Comparison of ENCODE assay signal across 17 cellular contexts in genomic region chr10:4882704-4883078, GRCh38. TPM values are rescaled to one million over a fixed set of nuclear protein-coding genes. Genes with fewer than 3 reads are reported as not detected.
DNase-seq lines count a peak whose midpoint lies in the region; ATAC-seq and TF ChIP-seq lines count a peak whose summit lies in the region.
"Had no signal": no experiment of that assay in that cellular context is flagged by ENCODE, and none has a peak within 500 bp of the region (broad histone marks: within the 10 kb centered on the region; RNA-seq: fewer than 3 reads in every experiment).

No MANE protein-coding gene starts in this region.

- H3K27ac ChIP-seq in BLaER1: peak overlapping the region; percentile 25; the same call in 1 of the 2 replicates
- no peak overlapping the region for H3K27ac ChIP-seq in GM23248
- 0 out of 2 replicates have a peak overlapping the region, but pooled peaks have one; percentile 12 for H3K27ac ChIP-seq in SJSA1
- H3K27ac ChIP-seq in smooth muscle cell (ENCODE audit: low read depth): peak overlapping the region; percentile 63
- H3K27ac ChIP-seq: KMS-11 had no signal

- H3K4me1 ChIP-seq in BLaER1 (peaks cover 51% of the 10 kb centered on the region), GM23248 (ENCODE audit: insufficient read depth) (peaks cover 8% of the 10 kb centered on the region; the same call in 1 of the 2 replicates), SJSA1 (replicated peaks) (peaks cover 5% of the 10 kb centered on the region; the same call in 1 of the 2 replicates), smooth muscle cell (ENCODE audit: low read depth) (peaks cover 7% of the 10 kb centered on the region)

- no peak overlapping the region for H3K4me3 ChIP-seq in BLaER1
- H3K4me3 ChIP-seq in GM23248: no peak overlapping the region
- no peak overlapping the region for H3K4me3 ChIP-seq in SJSA1
- H3K4me3 ChIP-seq in smooth muscle cell: no peak overlapping the region
- H3K4me3 ChIP-seq: A549 had no signal

- no peaks in the 10 kb centered on the region for H3K27me3 ChIP-seq in BLaER1
- no peaks in the 10 kb centered on the region for H3K27me3 ChIP-seq in GM23248 (replicated peaks; ENCODE audit: insufficient read depth)
- no peaks in the 10 kb centered on the region for H3K27me3 ChIP-seq in SJSA1 (replicated peaks)
- H3K27me3 ChIP-seq in smooth muscle cell (ENCODE audit: low read depth): no peaks in the 10 kb centered on the region

- H3K9ac ChIP-seq in BLaER1: no peak overlapping the region
- no peak overlapping the region for H3K9ac ChIP-seq in GM23248
- no peak overlapping the region for H3K9ac ChIP-seq in smooth muscle cell (ENCODE audit: low read depth)
- H3K9ac ChIP-seq: KMS-11 had no signal

- no peaks in the 10 kb centered on the region for H4K20me1 ChIP-seq in BLaER1
- H4K20me1 ChIP-seq in GM23248 (ENCODE audit: insufficient read depth): no peaks in the 10 kb centered on the region
- H4K20me1 ChIP-seq in smooth muscle cell (ENCODE audit: low read depth): no peaks in the 10 kb centered on the region

- no peaks in the 10 kb centered on the region for H3K9me2 ChIP-seq in GM23248 (ENCODE audit: insufficient read depth)

- peaks cover 15% of the 10 kb centered on the region; the same call in 1 of the 2 replicates for H3F3A ChIP-seq in GM23248 (ENCODE audit: insufficient read depth)
- H3F3A ChIP-seq in smooth muscle cell (ENCODE audit: low read depth): no peaks in the 10 kb centered on the region

- no peak for ATAC-seq in HG02763 (IDR thresholded peaks at IDR 0.05; ENCODE audit: unreplicated experiment)
- ATAC-seq: HCT116 had no signal

- no peak for DNase-seq in GM23248
- DNase-seq in SJSA1 (ENCODE audit: low read depth in 1 of 2, low spot score in 2 of 2): no peak
- DNase-seq in smooth muscle cell (lab: John Stamatoyannopoulos, UW; ENCODE audit: unreplicated experiment): no peak
- DNase-seq in activated gamma-delta T cell treated with Interleukin-2 at 50 U/mL for 16 hours: no peak
- no peak for DNase-seq in NCI-H1417 (lab: John Stamatoyannopoulos, UW)
- DNase-seq: AML-193; C1 segment of cervical spinal cord; CD4-positive, alpha-beta T cell; DMS153; DND-41; GDM1 had no signal

- H3K9me3 ChIP-seq in BLaER1 (peaks cover 64% of the 10 kb centered on the region), GM23248 (ENCODE audit: low read depth) (no peaks in the 10 kb centered on the region), SJSA1 (replicated peaks) (no peaks in the 10 kb centered on the region), smooth muscle cell (replicated peaks; ENCODE audit: low read depth) (no peaks in the 10 kb centered on the region)
- H3K9me3 ChIP-seq: A549 had no signal

- 96 to 100% methylated on average over 2 of the region's 2 CpGs for WGBS in GM23248 (ENCODE audit: low coverage in 1 of 2, low lambda C conversion rate in 2 of 2, missing lambda C conversion rate in 2 of 2), 2 experiments
- WGBS in smooth muscle cell (ENCODE audit: low lambda C conversion rate): 96% methylated on average over 2 of the region's 2 CpGs

- H3K4me2 ChIP-seq in BLaER1 (peak overlapping the region; percentile 48), GM23248 (ENCODE audit: unreplicated experiment) (peak overlapping the region; percentile 14), smooth muscle cell (peak overlapping the region; percentile 16)
- H3K4me2 ChIP-seq: KMS-11 had no signal

- in situ Hi-C loops in GM23248 (cut with MboI): no loop called here

- H3K79me2 ChIP-seq in GM23248 (ENCODE audit: insufficient read depth) (no peaks in the 10 kb centered on the region), smooth muscle cell (ENCODE audit: low read depth) (no peaks in the 10 kb centered on the region)

- H2AFZ ChIP-seq in GM23248: no peak overlapping the region
- H2AFZ ChIP-seq in smooth muscle cell (ENCODE audit: low read depth): peak overlapping the region; percentile 9

- H3K36me3 ChIP-seq in BLaER1 (peaks cover 27% of the 10 kb centered on the region), GM23248 (ENCODE audit: low read depth) (no peaks in the 10 kb centered on the region), SJSA1 (no peaks in the 10 kb centered on the region), smooth muscle cell (ENCODE audit: low read depth) (no peaks in the 10 kb centered on the region)

- TF ChIP-seq CTCF in smooth muscle cell (IDR thresholded peaks at IDR 0.05; ENCODE audit: borderline replicate concordance, insufficient read depth, poor library complexity, severe bottlenecking): no peak

RNA-seq across cellular contexts. Expression of gene AKR1E2, which starts 56.7 kb away (rescaled TPM):
- 14.3 and 16.0 TPM in 2 replicates for total RNA-seq in GM23248 (2014; rRNA removed; shearing (Covaris generic))
- 5.1 and 5.2 TPM in 2 replicates for polyA plus RNA-seq in GM23248 (2016; fragmentation: Nextera tagmentation; extraction: Ambion mirVana)
- 17.0 and 24.5 TPM in 2 replicates for total RNA-seq in SJSA1 (2014; rRNA removed; shearing (Covaris generic))
- 3.2 and 7.2 TPM in 2 replicates for total RNA-seq in smooth muscle cell
- 2.3 and 3.0 TPM in 2 replicates for polyA plus RNA-seq in smooth muscle cell
- polyA plus RNA-seq: IgD-negative memory B cell had no signal
